1 cellular context compared by ENCODE assay signal in genomic region chr1:173917149-173917548, GRCh38.
TF ChIP-seq lines count a peak whose summit lies in the region.

TSS of gene SERPINC1 (minus strand) at chr1:173917327. CDS start at chr1:173917259, 68 bp downstream.

TF ChIP-seq in liver, 16 proteins besides CTCF, POLR2A, EP300 and RAD21 (continued from another document):
- peak; percentile 83 for TF ChIP-seq REST (IDR thresholded peaks at IDR 0.05)
- TF ChIP-seq SP1 (IDR thresholded peaks at IDR 0.05), result peak; percentile 93
- TF ChIP-seq RXRA (IDR thresholded peaks at IDR 0.05), result peak; percentile 98
- TF ChIP-seq ATF3 (IDR thresholded peaks at IDR 0.05), result peak; percentile 58
- TF ChIP-seq YY1 (IDR thresholded peaks at IDR 0.05), result peak; percentile 70
- TF ChIP-seq TAF1 (conservative IDR thresholded peaks at IDR 0.05), result peak; percentile 70
